Comparison of ENCODE assay signal across 23 cellular contexts in genomic region chr15:33096134-33096533, GRCh38.
DNase-seq lines count a peak whose midpoint lies in the region; ATAC-seq and TF ChIP-seq lines count a peak whose summit lies in the region.
"Had no signal": no experiment of that assay in that cellular context is flagged by ENCODE, and none has a peak within 500 bp of the region (broad histone marks: within the 10 kb centered on the region; RNA-seq: fewer than 3 reads in every experiment).

No MANE protein-coding gene starts in this region.

- H3K9me3 Mint-ChIP-seq in activated naive CD8-positive, alpha-beta T cell treated with anti-CD3 and anti-CD28 coated beads, Interleukin-2, amount 50 U/mL, for 24 hours: no peaks in the 10 kb centered on the region
- no peaks in the 10 kb centered on the region for H3K9me3 Mint-ChIP-seq in activated naive CD8-positive, alpha-beta T cell treated with anti-CD3 and anti-CD28 coated beads for 36 hours
- H3K9me3 Mint-ChIP-seq: CD14-positive monocyte; CD4-positive, alpha-beta T cell had no signal

- H3K36me3 Mint-ChIP-seq in activated naive CD8-positive, alpha-beta T cell treated with anti-CD3 and anti-CD28 coated beads, Interleukin-2, amount 50 U/mL, for 24 hours (ENCODE audit: low read depth): no peaks in the 10 kb centered on the region
- H3K36me3 Mint-ChIP-seq in activated naive CD8-positive, alpha-beta T cell treated with anti-CD3 and anti-CD28 coated beads for 36 hours: no peaks in the 10 kb centered on the region
- H3K36me3 Mint-ChIP-seq: CD14-positive monocyte; CD8-positive, alpha-beta memory T cell had no signal

- no peaks in the 10 kb centered on the region for H3K27me3 Mint-ChIP-seq in activated naive CD8-positive, alpha-beta T cell treated with anti-CD3 and anti-CD28 coated beads, Interleukin-2, amount 50 U/mL, for 24 hours
- H3K27me3 Mint-ChIP-seq in activated naive CD8-positive, alpha-beta T cell treated with anti-CD3 and anti-CD28 coated beads for 36 hours: no peaks in the 10 kb centered on the region
- H3K27me3 Mint-ChIP-seq: CD4-positive, alpha-beta T cell had no signal

- TF ChIP-seq CTCF in brain microvascular endothelial cell (IDR thresholded peaks at IDR 0.05; ENCODE audit: low read depth, low read length, missing control alignments): no peak

- ATAC-seq in activated naive CD8-positive, alpha-beta T cell treated with anti-CD3 and anti-CD28 coated beads, Interleukin-2, amount 50 U/mL, for 24 hours: no peak
- ATAC-seq in left lobe of liver: peak; percentile 27
- no peak for ATAC-seq in HG02852 (IDR thresholded peaks at IDR 0.05; ENCODE audit: unreplicated experiment)
- no peak for ATAC-seq in GM19023 (IDR thresholded peaks at IDR 0.05; ENCODE audit: unreplicated experiment)
- ATAC-seq: GM12878 had no signal

- no peaks in the 10 kb centered on the region for H3K27me3 ChIP-seq in brain microvascular endothelial cell (replicated peaks)
- H3K27me3 ChIP-seq: BE2C; BLaER1 treated with 17β-estradiol and CSF1 and Interleukin-3, amounts not matched to agents 10 nM and 100 nM had no signal

- no peak overlapping the region for H3K4me3 ChIP-seq in brain microvascular endothelial cell (ENCODE audit: low read depth, low read length)
- H3K4me3 ChIP-seq: BLaER1 treated with 17β-estradiol and CSF1 and Interleukin-3, amounts not matched to agents 10 nM and 100 nM; GM12878; GM23248 had no signal

- in situ Hi-C loops in brain microvascular endothelial cell (cut with HindIII; ENCODE audit: low pct_ligation_motif_present, low sequenced_read_pairs): no loop called here

- no peaks in the 10 kb centered on the region for H3K36me3 ChIP-seq in brain microvascular endothelial cell (replicated peaks)
- H3K36me3 ChIP-seq: BE2C had no signal

- peak overlapping the region; percentile 17 for H3K27ac ChIP-seq in brain microvascular endothelial cell
- H3K27ac ChIP-seq: 22Rv1; BLaER1 treated with 17β-estradiol and CSF1 and Interleukin-3, amounts not matched to agents 10 nM and 100 nM; GM23248 had no signal

- no peak for DNase-seq in activated naive CD8-positive, alpha-beta T cell treated with anti-CD3 and anti-CD28 coated beads, Interleukin-2, amount 50 U/mL, for 24 hours
- DNase-seq in activated naive CD8-positive, alpha-beta T cell treated with anti-CD3 and anti-CD28 coated beads for 36 hours: no peak
- no peak for DNase-seq in brain microvascular endothelial cell
- DNase-seq in left lobe of liver (ENCODE audit: low spot score): no peak
- no peak for DNase-seq in central memory CD4-positive, alpha-beta T cell
- DNase-seq in NCI-H2081 (lab: John Stamatoyannopoulos, UW): no peak
- DNase-seq: ACHN; BE2C; CD4-positive, alpha-beta T cell; CD8-positive, alpha-beta memory T cell; DMS 273 treated with DMSO at 0.1 percent for 48 hours; DMS79; EL; GDM1; GM23248; H7; HCEC 1CT had no signal

- peak overlapping the region; percentile 2 for H3K27ac Mint-ChIP-seq in activated naive CD8-positive, alpha-beta T cell treated with anti-CD3 and anti-CD28 coated beads, Interleukin-2, amount 50 U/mL, for 24 hours
- no peak overlapping the region for H3K27ac Mint-ChIP-seq in activated naive CD8-positive, alpha-beta T cell treated with anti-CD3 and anti-CD28 coated beads for 36 hours
- H3K27ac Mint-ChIP-seq: CD4-positive, alpha-beta T cell; CD8-positive, alpha-beta memory T cell had no signal

- no peak overlapping the region for H3K4me3 Mint-ChIP-seq in activated naive CD8-positive, alpha-beta T cell treated with anti-CD3 and anti-CD28 coated beads, Interleukin-2, amount 50 U/mL, for 24 hours
- no peak overlapping the region for H3K4me3 Mint-ChIP-seq in activated naive CD8-positive, alpha-beta T cell treated with anti-CD3 and anti-CD28 coated beads for 36 hours
- H3K4me3 Mint-ChIP-seq: CD14-positive monocyte; CD4-positive, alpha-beta T cell; CD8-positive, alpha-beta memory T cell had no signal

- H3K4me1 Mint-ChIP-seq in activated naive CD8-positive, alpha-beta T cell treated with anti-CD3 and anti-CD28 coated beads, Interleukin-2, amount 50 U/mL, for 24 hours: peaks cover 12% of the 10 kb centered on the region
- no peaks in the 10 kb centered on the region for H3K4me1 Mint-ChIP-seq in activated naive CD8-positive, alpha-beta T cell treated with anti-CD3 and anti-CD28 coated beads for 36 hours
